ENCODE assay signal across 8 cellular contexts in genomic region chr6:111210074-111210729, GRCh38.
DNase-seq lines count a peak whose midpoint lies in the region; ATAC-seq and TF ChIP-seq lines count a peak whose summit lies in the region.

No MANE protein-coding gene starts in this region.

- no peaks in the 10 kb centered on the region for H3K9me3 Mint-ChIP-seq in progenitor cell of endocrine pancreas (ENCODE audit: low read depth)

- no peaks in the 10 kb centered on the region for H3K4me1 ChIP-seq in vagina

- intact Hi-C loops in vagina (cut with DNase I), result no loop called here

- H3K4me3 Mint-ChIP-seq in progenitor cell of endocrine pancreas (ENCODE audit: low read depth), result no peak overlapping the region

- no peak overlapping the region for H3K27ac ChIP-seq in vagina

- H3K4me1 Mint-ChIP-seq in progenitor cell of endocrine pancreas (ENCODE audit: low read depth), result peaks cover 5% of the 10 kb centered on the region

- peak; percentile 72 for DNase-seq in AG08395 (ENCODE audit: low spot score)
- peak; percentile 36 for DNase-seq in GM12864 (ENCODE audit: low read depth)
- DNase-seq in NCI-H446 treated with DMSO at 0.1 percent for 48 hours (lab: John Stamatoyannopoulos, UW), result peak; percentile 18
- DNase-seq in activated T-cell treated with anti-CD3 and anti-CD28 coated beads, Interleukin-2, amount 50 U/mL, for 1 hour, result peak; percentile 37
- DNase-seq in germinal center (ENCODE audit: low spot score), result peak; percentile 60
- DNase-seq in progenitor cell of endocrine pancreas (ENCODE audit: low spot score, unreplicated experiment), result no peak
- no peak for DNase-seq in vagina (ENCODE audit: extremely low spot score in 2 of 2)

- H3K36me3 Mint-ChIP-seq in progenitor cell of endocrine pancreas (ENCODE audit: insufficient read depth), result no peaks in the 10 kb centered on the region

- no peaks in the 10 kb centered on the region for H3K36me3 ChIP-seq in vagina

- no peaks in the 10 kb centered on the region for H3K27me3 Mint-ChIP-seq in progenitor cell of endocrine pancreas

- no peaks in the 10 kb centered on the region for H3K9me3 ChIP-seq in vagina

- ATAC-seq in HG03280 (IDR thresholded peaks at IDR 0.05; ENCODE audit: unreplicated experiment), result peak; percentile 79

- no peak overlapping the region for H3K4me3 ChIP-seq in GM12864 (ENCODE audit: low read depth, low read length)
- no peak overlapping the region for H3K4me3 ChIP-seq in vagina

- TF ChIP-seq POLR2A in vagina (IDR thresholded peaks at IDR 0.05), result no peak

- H3K27ac Mint-ChIP-seq in progenitor cell of endocrine pancreas, result no peak overlapping the region

- no peaks in the 10 kb centered on the region for H3K27me3 ChIP-seq in vagina

- TF ChIP-seq CTCF in GM12864 (IDR thresholded peaks at IDR 0.05; ENCODE audit: low read depth, low read length, missing control alignments) (peak; percentile 63), progenitor cell of endocrine pancreas (IDR thresholded peaks at IDR 0.05; ENCODE audit: unreplicated experiment) (peak; percentile 74), vagina (IDR thresholded peaks at IDR 0.05) (peak in 1 of 3 experiments; percentile 47)

Comparison
In these comparisons a context has a peak if more than half of its experiments do, and no peak if none do; other contexts are left out.
1. DNase-seq: peak in AG08395 (single experiment), GM12864 (single experiment), NCI-H446 treated with DMSO at 0.1 percent for 48 hours (single experiment), activated T-cell treated with anti-CD3 and anti-CD28 coated beads, Interleukin-2, amount 50 U/mL, for 1 hour (single experiment) and germinal center (single experiment); none in progenitor cell of endocrine pancreas (single experiment) and vagina (0 of 2).